Comparison of ENCODE assay signal across 13 cellular contexts in the genomic region with DNA sequence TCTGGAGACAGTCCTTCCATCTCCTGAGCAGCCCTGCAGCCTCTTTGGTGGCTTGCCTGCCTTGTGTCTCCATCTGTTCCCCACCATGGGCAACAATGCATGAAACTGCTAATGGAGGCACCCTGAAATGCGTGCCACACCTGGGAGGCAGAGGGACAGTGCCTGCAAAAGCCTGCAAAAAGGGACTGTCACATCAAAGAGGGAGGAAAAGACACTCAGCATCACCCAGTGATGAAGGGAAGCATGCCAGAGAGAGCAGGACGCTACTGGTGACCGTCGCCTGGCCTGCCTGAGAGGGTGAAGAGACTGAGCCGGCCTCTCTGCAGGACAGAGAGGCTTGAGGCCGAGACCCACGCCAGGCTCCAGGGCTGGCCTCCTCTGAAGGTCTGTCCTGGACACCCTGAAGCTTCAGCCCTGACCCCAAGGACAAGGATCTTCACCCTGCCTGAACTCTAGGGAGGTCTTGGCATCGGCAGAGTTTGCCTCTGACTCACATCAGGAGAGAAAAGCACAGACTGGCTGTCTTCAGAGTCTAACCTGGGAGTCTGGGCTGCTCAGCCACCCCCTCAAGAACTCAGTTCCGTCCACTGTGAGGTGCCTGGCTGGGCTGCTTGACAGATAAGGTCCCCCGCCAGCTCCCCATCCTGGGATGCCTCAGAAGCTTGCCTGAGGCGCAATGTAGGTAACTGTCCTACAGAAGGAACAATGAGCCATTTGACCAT. TPM values are rescaled to one million over a fixed set of nuclear protein-coding genes. Genes with fewer than 3 reads are reported as not detected.
A peak's percentile ranks its signal among the peaks of the same experiment; 100 is the strongest.
DNase-seq lines count a peak whose midpoint lies in the region; ATAC-seq and TF ChIP-seq lines count a peak whose summit lies in the region.
"Had no signal": no experiment of that assay in that cellular context is flagged by ENCODE, and none has a peak within 500 bp of the region (broad histone marks: within the 10 kb centered on the region; RNA-seq: fewer than 3 reads in every experiment).

No MANE protein-coding gene starts in this region.

- 94% methylated on average over 11 of the region's 11 CpGs for WGBS in prostate gland

- H3K9me3 ChIP-seq in prostate gland (no peaks in the 10 kb centered on the region), uterus (no peaks in the 10 kb centered on the region)
- H3K9me3 ChIP-seq: adrenal gland, Caco-2, transverse colon had no signal

- no peak overlapping the region for H3K4me3 Mint-ChIP-seq in WTC11

- no peaks in the 10 kb centered on the region for H3K9me3 Mint-ChIP-seq in WTC11

- DNase-seq in RWPE1 (ENCODE audit: low spot score) (no peak), prostate gland (ENCODE audit: low spot score) (no peak), uterus (no peak), Ammon's horn (ENCODE audit: low spot score) (no peak), WTC11 (ENCODE audit: low spot score) (no peak)
- no peak for DNase-seq in activated naive CD4-positive, alpha-beta T cell treated with anti-CD3 and anti-CD28 coated beads, Interleukin-2, amount 50 U/mL, for 16 hours
- DNase-seq: activated CD8-positive, alpha-beta memory T cell treated with anti-CD3 and anti-CD28 coated beads for 24 hours; Caco-2; posterior cingulate gyrus; transverse colon had no signal

- no peak overlapping the region for H3K4me3 ChIP-seq in prostate gland
- H3K4me3 ChIP-seq in uterus: no peak overlapping the region
- H3K4me3 ChIP-seq: adrenal gland, transverse colon had no signal

- TF ChIP-seq POLR2A in GM18505 (IDR thresholded peaks at IDR 0.05; ENCODE audit: borderline replicate concordance, extremely low read depth, insufficient read depth, insufficient read length) (no peak), prostate gland (IDR thresholded peaks at IDR 0.05) (no peak), uterus (IDR thresholded peaks at IDR 0.05) (no peak)

- no peaks in the 10 kb centered on the region for H3K27me3 ChIP-seq in prostate gland (replicated peaks; ENCODE audit: insufficient read depth)
- H3K27me3 ChIP-seq in uterus: no peaks in the 10 kb centered on the region
- H3K27me3 ChIP-seq: adrenal gland, transverse colon had no signal

- H3K27ac Mint-ChIP-seq in WTC11: no peak overlapping the region

- peak; percentile 4 for ATAC-seq in GM18505 (IDR thresholded peaks at IDR 0.05; ENCODE audit: unreplicated experiment)
- peak; percentile 2 for ATAC-seq in GM21526 (IDR thresholded peaks at IDR 0.05; ENCODE audit: low FRiP score, unreplicated experiment)
- no peak for ATAC-seq in WTC11

- CTCF ChIA-PET in RWPE1 (lab: Yijun Ruan, JAX): no interaction called here
- CTCF ChIA-PET in WTC11 (lab: Charles Lee): no interaction called here

- TF ChIP-seq CTCF in RWPE1 (conservative IDR thresholded peaks at IDR 0.05; ENCODE audit: low read depth) (no peak), prostate gland (IDR thresholded peaks at IDR 0.05) (no peak), uterus (IDR thresholded peaks at IDR 0.05) (no peak), WTC11 (IDR thresholded peaks at IDR 0.05) (no peak)

- POLR2A ChIA-PET in RWPE1 (lab: Yijun Ruan, JAX; ENCODE audit: low non-redundant PET) (no interaction called here), WTC11 (lab: Charles Lee) (no interaction called here)

- H3K4me1 ChIP-seq in prostate gland (replicated peaks): peaks cover 8% of the 10 kb centered on the region
- H3K4me1 ChIP-seq in uterus: no peaks in the 10 kb centered on the region

- intact Hi-C loops in prostate gland (cut with DNase I): no loop called here
- intact Hi-C loops in uterus (cut with DNase I; ENCODE audit: low total_unique reads): no loop called here

- H3K27ac ChIP-seq in RWPE1: peak overlapping the region; percentile 21
- peak overlapping the region; percentile 82 to 91 for H3K27ac ChIP-seq in prostate gland
- H3K27ac ChIP-seq in uterus: no peak overlapping the region
- H3K27ac ChIP-seq: transverse colon had no signal

- peaks cover 4% of the 10 kb centered on the region for H3K27me3 Mint-ChIP-seq in WTC11 (ENCODE audit: low read depth)

- H3K36me3 ChIP-seq in prostate gland: no peaks in the 10 kb centered on the region
- no peaks in the 10 kb centered on the region for H3K36me3 ChIP-seq in uterus
- H3K36me3 ChIP-seq: adrenal gland, transverse colon had no signal

- peaks cover 17% of the 10 kb centered on the region for H3K4me1 Mint-ChIP-seq in WTC11

- H3K36me3 Mint-ChIP-seq in WTC11: no peaks in the 10 kb centered on the region

TF ChIP-seq in WTC11, 78 proteins besides CTCF, POLR2A, EP300 and RAD21:
- TF ChIP-seq FOXK1 (CRISPR knock-in tag; IDR thresholded peaks at IDR 0.05) (no peak), HMGA2 (CRISPR knock-in tag; IDR thresholded peaks at IDR 0.05) (no peak), NFATC4 (CRISPR knock-in tag; IDR thresholded peaks at IDR 0.05) (no peak)
- TF ChIP-seq, protein P1, sequence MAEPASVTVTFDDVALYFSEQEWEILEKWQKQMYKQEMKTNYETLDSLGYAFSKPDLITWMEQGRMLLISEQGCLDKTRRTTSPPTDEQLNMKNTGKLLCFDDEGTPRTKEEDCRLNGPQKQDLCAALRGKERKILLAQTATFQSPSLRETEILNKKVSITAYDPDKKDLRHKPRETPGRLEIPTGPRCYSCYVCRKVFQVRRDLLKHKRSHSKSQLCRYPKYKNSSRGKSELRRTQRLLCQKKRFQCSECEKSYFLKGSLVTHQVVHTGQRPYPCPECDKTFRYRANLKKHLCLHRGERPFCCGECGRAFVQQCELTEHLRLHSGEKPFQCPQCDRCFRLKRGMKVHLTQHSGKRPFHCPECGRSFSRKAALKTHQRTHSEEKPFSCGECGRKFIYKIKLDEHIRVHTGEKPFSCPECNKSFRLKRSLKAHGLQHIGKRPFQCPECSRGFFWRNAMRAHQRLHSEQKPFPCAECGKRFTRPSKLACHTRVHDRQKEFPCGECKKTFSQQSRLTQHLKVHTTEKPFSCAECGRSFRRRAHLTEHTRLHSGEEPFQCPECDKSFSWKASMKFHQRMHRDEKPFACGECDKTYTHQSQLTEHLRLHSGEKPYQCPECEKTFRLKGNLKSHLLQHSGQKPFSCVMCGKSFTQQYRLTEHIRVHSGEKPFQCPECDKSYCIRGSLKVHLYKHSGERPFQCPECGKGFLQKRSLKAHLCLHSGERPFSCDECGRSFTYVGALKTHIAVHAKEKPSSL (CRISPR knock-in tag; conservative IDR thresholded peaks at IDR 0.05): no peak
- TF ChIP-seq, protein P2, sequence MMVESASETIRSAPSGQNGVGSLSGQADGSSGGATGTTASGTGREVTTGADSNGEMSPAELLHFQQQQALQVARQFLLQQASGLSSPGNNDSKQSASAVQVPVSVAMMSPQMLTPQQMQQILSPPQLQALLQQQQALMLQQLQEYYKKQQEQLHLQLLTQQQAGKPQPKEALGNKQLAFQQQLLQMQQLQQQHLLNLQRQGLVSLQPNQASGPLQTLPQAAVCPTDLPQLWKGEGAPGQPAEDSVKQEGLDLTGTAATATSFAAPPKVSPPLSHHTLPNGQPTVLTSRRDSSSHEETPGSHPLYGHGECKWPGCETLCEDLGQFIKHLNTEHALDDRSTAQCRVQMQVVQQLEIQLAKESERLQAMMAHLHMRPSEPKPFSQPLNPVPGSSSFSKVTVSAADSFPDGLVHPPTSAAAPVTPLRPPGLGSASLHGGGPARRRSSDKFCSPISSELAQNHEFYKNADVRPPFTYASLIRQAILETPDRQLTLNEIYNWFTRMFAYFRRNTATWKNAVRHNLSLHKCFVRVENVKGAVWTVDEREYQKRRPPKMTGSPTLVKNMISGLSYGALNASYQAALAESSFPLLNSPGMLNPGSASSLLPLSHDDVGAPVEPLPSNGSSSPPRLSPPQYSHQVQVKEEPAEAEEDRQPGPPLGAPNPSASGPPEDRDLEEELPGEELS (CRISPR knock-in tag; IDR thresholded peaks at IDR 0.05): no peak

RNA-seq across cellular contexts. Expression of a gene that starts 8.1 kb away (rescaled TPM):
- total RNA-seq in prostate gland (100 to 1,000 TPM in 1 of 2 donors, 10 to 100 TPM in 1; 71.7 to 157 TPM), uterus (10 to 100 TPM; 27.3 to 98.4 (median 70.1) TPM), WTC11 (2021) (5.1 to 6.6 TPM (median 5.9 TPM) in 3 replicates)

Comparison
In these comparisons a context has a peak if more than half of its experiments do, and no peak if none do; other contexts are left out.
1. H3K27ac ChIP-seq: peak in RWPE1 (single experiment) and prostate gland (2 of 2); none in uterus (0 of 2).